Comparison of ENCODE assay signal across 14 cellular contexts in genomic region chr10:34766256-34766580, GRCh38. TPM values are rescaled to one million over a fixed set of nuclear protein-coding genes. Genes with fewer than 3 reads are reported as not detected.
DNase-seq lines count a peak whose midpoint lies in the region; ATAC-seq and TF ChIP-seq lines count a peak whose summit lies in the region.
"Had no signal": no experiment of that assay in that cellular context is flagged by ENCODE, and none has a peak within 500 bp of the region (broad histone marks: within the 10 kb centered on the region; RNA-seq: fewer than 3 reads in every experiment).

No MANE protein-coding gene starts in this region.

- ATAC-seq in GM18867 (IDR thresholded peaks at IDR 0.05; ENCODE audit: unreplicated experiment) (no peak), GM18511 (IDR thresholded peaks at IDR 0.05; ENCODE audit: unreplicated experiment) (no peak)

- H3K9me3 ChIP-seq in esophagus (ENCODE audit: control insufficient read depth in 2 of 2, insufficient read depth in 1 of 2, low read depth in 1 of 2, low read length in 1 of 2), result no peaks in the 10 kb centered on the region
- H3K9me3 ChIP-seq in sigmoid colon, result no peaks in the 10 kb centered on the region
- H3K9me3 ChIP-seq: tibial artery had no signal

- no peak for TF ChIP-seq EP300 in sigmoid colon (IDR thresholded peaks at IDR 0.05)

- TF ChIP-seq CTCF in sigmoid colon (IDR thresholded peaks at IDR 0.05), result no peak

- H3K4me1 ChIP-seq in esophagus (ENCODE audit: control insufficient read depth in 2 of 2, insufficient read depth in 2 of 2, low read length in 1 of 2), result peaks cover 0 to 14% of the 10 kb centered on the region in 2 donors
- peaks cover 0 to 79% (median 64%) of the 10 kb centered on the region in 4 donors for H3K4me1 ChIP-seq in sigmoid colon

- TF ChIP-seq POLR2A in sigmoid colon (IDR thresholded peaks at IDR 0.05), result no peak

- H3K27me3 ChIP-seq in esophagus (ENCODE audit: control insufficient read depth in 1 of 2, insufficient read depth in 2 of 2, low read length in 2 of 2), result no peaks in the 10 kb centered on the region
- H3K27me3 ChIP-seq in sigmoid colon, result no peaks in the 10 kb centered on the region
- H3K27me3 ChIP-seq: tibial artery had no signal

- H3K4me3 ChIP-seq in esophagus (ENCODE audit: low read depth in 1 of 2, low read length in 2 of 2) (no peak overlapping the region), sigmoid colon (no peak overlapping the region)
- H3K4me3 ChIP-seq: tibial artery had no signal

- DNase-seq in NCI-H510A treated with DMSO at 0.1 percent for 48 hours (lab: John Stamatoyannopoulos, UW) (peak; percentile 49), NCI-H510A (lab: John Stamatoyannopoulos, UW) (no peak), NCI-H524 (lab: John Stamatoyannopoulos, UW) (peak; percentile 53 to 82), sigmoid colon (no peak)
- no peak for DNase-seq in activated CD8-positive, alpha-beta memory T cell treated with anti-CD3 and anti-CD28 coated beads, Interleukin-2, amount 50 U/mL, for 4 hours
- DNase-seq: ACHN; activated CD4-positive, CD25-positive, alpha-beta regulatory T cell; activated naive CD8-positive, alpha-beta T cell treated with anti-CD3 and anti-CD28 coated beads for 36 hours; midbrain; stimulated activated CD4-positive, alpha-beta T cell treated with anti-CD3 and anti-CD28 coated beads, Interleukin-15, amount 100 ng/mL, for 24 hours; tibial artery had no signal

- H3K27ac ChIP-seq in esophagus (ENCODE audit: low read depth in 2 of 2, low read length in 1 of 2) (peak overlapping the region; percentile 31 to 38), sigmoid colon (peak overlapping the region; percentile 20 to 63 (median 45))
- H3K27ac ChIP-seq: tibial artery had no signal

- intact Hi-C loops in sigmoid colon (cut with DNase I), result no loop called here

- WGBS in esophagus, 2 donors, result 28 to 35% methylated on average over 2 of the region's 2 CpGs
- 15 to 47% methylated on average over 2 of the region's 2 CpGs for WGBS in sigmoid colon, 2 donors

- H3K36me3 ChIP-seq in esophagus (ENCODE audit: control insufficient read depth in 2 of 2, insufficient read depth in 2 of 2, low read length in 1 of 2) (no peaks in the 10 kb centered on the region), sigmoid colon (no peaks in the 10 kb centered on the region)
- H3K36me3 ChIP-seq: tibial artery had no signal

RNA-seq across cellular contexts. Expression of gene PARD3, which starts 48.9 kb away (rescaled TPM):
- 10 to 100 TPM; 40.3 to 71.3 TPM for polyA plus RNA-seq in esophagus
- 10 to 100 TPM; 75.9 to 96.4 (median 83.7) TPM for total RNA-seq in sigmoid colon
- 10 to 100 TPM; 17.5 to 29.4 (median 18.0) TPM for polyA plus RNA-seq in sigmoid colon

Comparison
In these comparisons a context has a peak if more than half of its experiments do, and no peak if none do; other contexts are left out.
1. DNase-seq: peak in NCI-H510A treated with DMSO at 0.1 percent for 48 hours (single experiment) and NCI-H524 (2 of 2); none in NCI-H510A (single experiment), sigmoid colon (single experiment) and activated CD8-positive, alpha-beta memory T cell treated with anti-CD3 and anti-CD28 coated beads, Interleukin-2, amount 50 U/mL, for 4 hours (single experiment).